14 cellular contexts compared by ENCODE assay signal in the genomic region with DNA sequence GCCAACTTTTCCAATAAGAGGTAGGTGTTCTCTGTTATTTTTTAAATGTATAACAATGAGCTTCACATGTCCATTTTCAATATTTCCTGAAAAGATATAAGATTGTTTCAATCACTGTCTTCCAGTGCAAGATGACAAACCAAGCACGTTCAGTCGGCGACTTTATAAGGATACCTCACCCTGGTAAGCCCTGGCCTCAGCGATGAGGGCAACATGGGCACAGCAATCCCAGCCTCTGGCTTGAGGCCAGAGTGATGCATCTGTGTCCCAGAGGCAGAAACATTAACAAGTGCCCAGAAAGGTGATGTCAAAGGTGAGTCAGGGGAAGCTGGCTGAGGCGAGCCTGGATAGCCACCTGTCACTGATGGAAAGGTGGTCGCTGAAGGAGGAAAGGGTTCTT.
DNase-seq lines count a peak whose midpoint lies in the region; ATAC-seq, FAIRE-seq and TF ChIP-seq lines count a peak whose summit lies in the region.
"Had no signal": no experiment of that assay in that cellular context is flagged by ENCODE, and none has a peak within 500 bp of the region (broad histone marks: within the 10 kb centered on the region; RNA-seq: fewer than 3 reads in every experiment).

No MANE protein-coding gene starts in this region.

- no peak overlapping the region for H3K27ac ChIP-seq in astrocyte (ENCODE audit: low read depth, low read length)
- H3K27ac ChIP-seq in thymus (ENCODE audit: low read depth) = peak overlapping the region; percentile 96
- H3K27ac ChIP-seq: neutrophil, upper lobe of left lung, VCaP had no signal

- H3K27me3 ChIP-seq in astrocyte (ENCODE audit: insufficient read depth, low read length) (no peaks in the 10 kb centered on the region), thymus (ENCODE audit: control insufficient read depth, insufficient read depth) (no peaks in the 10 kb centered on the region)
- H3K27me3 ChIP-seq: neutrophil, upper lobe of left lung had no signal

- H3K27ac Mint-ChIP-seq in natural killer cell (peak overlapping the region; percentile 78 to 89), astrocyte (ENCODE audit: unreplicated experiment) (no peak overlapping the region)
- peak overlapping the region in 1 of 2 donors; percentile 82 for H3K27ac Mint-ChIP-seq in natural killer cell treated with Interleukin-12 subunit alpha and Interleukin-12 subunit beta and Interleukin-15 and Interleukin-18, amount 100 ng/mL, for 72 hours
- no peak overlapping the region for H3K27ac Mint-ChIP-seq in activated CD8-positive, alpha-beta memory T cell treated with anti-CD3 and anti-CD28 coated beads, Interleukin-2, amount 10 ng/mL, durations not matched to agents 7 days and 5 days

- intact Hi-C loops in natural killer cell (cut with micrococcal nuclease) = no loop called here

- H3K4me3 Mint-ChIP-seq in natural killer cell (no peak overlapping the region), astrocyte (ENCODE audit: unreplicated experiment) (no peak overlapping the region)
- no peak overlapping the region for H3K4me3 Mint-ChIP-seq in natural killer cell treated with Interleukin-12 subunit alpha and Interleukin-12 subunit beta and Interleukin-15 and Interleukin-18, amount 100 ng/mL, for 72 hours
- H3K4me3 Mint-ChIP-seq in activated CD8-positive, alpha-beta memory T cell treated with anti-CD3 and anti-CD28 coated beads, Interleukin-2, amount 10 ng/mL, durations not matched to agents 7 days and 5 days = no peak overlapping the region

- DNase-seq in natural killer cell = no peak
- DNase-seq in natural killer cell treated with Interleukin-12 subunit alpha and Interleukin-12 subunit beta and Interleukin-15 and Interleukin-18, amount 100 ng/mL, for 72 hours (ENCODE audit: low spot score) = no peak
- peak; percentile 44 for DNase-seq in NCI-H69 (lab: John Stamatoyannopoulos, UW)
- DNase-seq in astrocyte (ENCODE audit: low read depth) = no peak
- DNase-seq in NCI-H2171 (lab: John Stamatoyannopoulos, UW) = no peak
- no peak for DNase-seq in activated CD8-positive, alpha-beta memory T cell treated with anti-CD3 and anti-CD28 coated beads, Interleukin-2, amount 10 ng/mL, durations not matched to agents 7 days and 5 days
- no peak for DNase-seq in NCI-H2029 treated with DMSO at 0.1 percent for 48 hours (lab: John Stamatoyannopoulos, UW)
- DNase-seq: NCI-H226 had no signal

- H3K36me3 ChIP-seq in astrocyte (ENCODE audit: insufficient read depth, low read length) (no peaks in the 10 kb centered on the region), thymus (ENCODE audit: control insufficient read depth, insufficient read depth) (no peaks in the 10 kb centered on the region)
- H3K36me3 ChIP-seq: neutrophil, upper lobe of left lung had no signal

- no peak for ATAC-seq in natural killer cell
- no peak for ATAC-seq in natural killer cell treated with Interleukin-12 subunit alpha and Interleukin-12 subunit beta and Interleukin-15 and Interleukin-18, amount 100 ng/mL, for 72 hours
- no peak for ATAC-seq in activated CD8-positive, alpha-beta memory T cell treated with anti-CD3 and anti-CD28 coated beads, Interleukin-2, amount 10 ng/mL, durations not matched to agents 7 days and 5 days

- peak overlapping the region; percentile 78 for H2AFZ ChIP-seq in astrocyte (ENCODE audit: low read depth, low read length)

- H3K9ac ChIP-seq in astrocyte (ENCODE audit: low read length) = no peak overlapping the region

- no peaks in the 10 kb centered on the region for H3K4me1 ChIP-seq in astrocyte (ENCODE audit: insufficient read depth, low read length)
- peaks cover 40% of the 10 kb centered on the region for H3K4me1 ChIP-seq in thymus (ENCODE audit: control insufficient read depth, insufficient read depth, low read length)
- H3K4me1 ChIP-seq: upper lobe of left lung had no signal

- H4K20me1 ChIP-seq in astrocyte (ENCODE audit: insufficient read depth, low read length) = no peaks in the 10 kb centered on the region

- peaks cover 8 to 15% of the 10 kb centered on the region in 2 donors for H3K4me1 Mint-ChIP-seq in natural killer cell
- peaks cover 0 to 6% of the 10 kb centered on the region in 2 donors for H3K4me1 Mint-ChIP-seq in natural killer cell treated with Interleukin-12 subunit alpha and Interleukin-12 subunit beta and Interleukin-15 and Interleukin-18, amount 100 ng/mL, for 72 hours (ENCODE audit: low read depth in 2 of 2)
- no peaks in the 10 kb centered on the region for H3K4me1 Mint-ChIP-seq in astrocyte (ENCODE audit: low read depth, unreplicated experiment)
- peaks cover 13% of the 10 kb centered on the region for H3K4me1 Mint-ChIP-seq in activated CD8-positive, alpha-beta memory T cell treated with anti-CD3 and anti-CD28 coated beads, Interleukin-2, amount 10 ng/mL, durations not matched to agents 7 days and 5 days

- no peak for TF ChIP-seq CTCF in natural killer cell (IDR thresholded peaks at IDR 0.05)
- TF ChIP-seq CTCF in astrocyte (IDR thresholded peaks at IDR 0.05; ENCODE audit: insufficient read depth, low read depth, low read length) = no peak

- WGBS in thymus = 55% methylated on average over 6 of the region's 6 CpGs

- H3K4me2 ChIP-seq in astrocyte (ENCODE audit: low read length) = no peak overlapping the region

- FAIRE-seq in astrocyte (lab: Jason Lieb, UNC) = no peak
- FAIRE-seq: endothelial cell of umbilical vein, small intestine had no signal

- H3K9me3 Mint-ChIP-seq in natural killer cell = no peaks in the 10 kb centered on the region
- H3K9me3 Mint-ChIP-seq in natural killer cell treated with Interleukin-12 subunit alpha and Interleukin-12 subunit beta and Interleukin-15 and Interleukin-18, amount 100 ng/mL, for 72 hours = no peaks in the 10 kb centered on the region
- H3K9me3 Mint-ChIP-seq in astrocyte (ENCODE audit: unreplicated experiment) = peaks cover 2% of the 10 kb centered on the region
- no peaks in the 10 kb centered on the region for H3K9me3 Mint-ChIP-seq in activated CD8-positive, alpha-beta memory T cell treated with anti-CD3 and anti-CD28 coated beads, Interleukin-2, amount 10 ng/mL, durations not matched to agents 7 days and 5 days (ENCODE audit: low read depth)

- H3K9me3 ChIP-seq in astrocyte (ENCODE audit: insufficient read depth, low read depth, low read length) (no peaks in the 10 kb centered on the region), thymus (ENCODE audit: control insufficient read depth) (no peaks in the 10 kb centered on the region)
- H3K9me3 ChIP-seq: neutrophil, upper lobe of left lung had no signal

- no peaks in the 10 kb centered on the region for H3K36me3 Mint-ChIP-seq in natural killer cell
- no peaks in the 10 kb centered on the region for H3K36me3 Mint-ChIP-seq in natural killer cell treated with Interleukin-12 subunit alpha and Interleukin-12 subunit beta and Interleukin-15 and Interleukin-18, amount 100 ng/mL, for 72 hours
- H3K36me3 Mint-ChIP-seq in astrocyte (ENCODE audit: low read depth, unreplicated experiment) = no peaks in the 10 kb centered on the region
- no peaks in the 10 kb centered on the region for H3K36me3 Mint-ChIP-seq in activated CD8-positive, alpha-beta memory T cell treated with anti-CD3 and anti-CD28 coated beads, Interleukin-2, amount 10 ng/mL, durations not matched to agents 7 days and 5 days

- H3K79me2 ChIP-seq in astrocyte (ENCODE audit: insufficient read depth, low read length) = no peaks in the 10 kb centered on the region

- H3K27me3 Mint-ChIP-seq in natural killer cell (ENCODE audit: low read depth in 2 of 2) (peaks cover 0 to 6% of the 10 kb centered on the region in 2 donors), astrocyte (ENCODE audit: low read depth, unreplicated experiment) (peaks cover 7% of the 10 kb centered on the region)
- peaks cover 8 to 12% of the 10 kb centered on the region in 2 donors for H3K27me3 Mint-ChIP-seq in natural killer cell treated with Interleukin-12 subunit alpha and Interleukin-12 subunit beta and Interleukin-15 and Interleukin-18, amount 100 ng/mL, for 72 hours
- H3K27me3 Mint-ChIP-seq in activated CD8-positive, alpha-beta memory T cell treated with anti-CD3 and anti-CD28 coated beads, Interleukin-2, amount 10 ng/mL, durations not matched to agents 7 days and 5 days = no peaks in the 10 kb centered on the region

- CTCF ChIA-PET in activated CD8-positive, alpha-beta memory T cell treated with anti-CD3 and anti-CD28 coated beads, Interleukin-2, amount 10 ng/mL, durations not matched to agents 7 days and 5 days (lab: Charles Lee) = interaction anchor here (0.7 to 2.0 kb wide), 12 partner anchors 8 to 260 kb away, joined by 3 to 9 read pairs (median 4); no protein-coding TSS in a partner anchor

- H3K4me3 ChIP-seq in astrocyte (ENCODE audit: insufficient read depth, low read depth, low read length) = no peak overlapping the region
- H3K4me3 ChIP-seq in thymus (ENCODE audit: low read length) = no peak overlapping the region
- H3K4me3 ChIP-seq: upper lobe of left lung had no signal

Comparison
In these comparisons a context has a peak if more than half of its experiments do, and no peak if none do; other contexts are left out.
1. H3K27ac Mint-ChIP-seq: peak in natural killer cell (2 of 2); none in astrocyte (single experiment) and activated CD8-positive, alpha-beta memory T cell treated with anti-CD3 and anti-CD28 coated beads, Interleukin-2, amount 10 ng/mL, durations not matched to agents 7 days and 5 days (single experiment).